In the genomic region with DNA sequence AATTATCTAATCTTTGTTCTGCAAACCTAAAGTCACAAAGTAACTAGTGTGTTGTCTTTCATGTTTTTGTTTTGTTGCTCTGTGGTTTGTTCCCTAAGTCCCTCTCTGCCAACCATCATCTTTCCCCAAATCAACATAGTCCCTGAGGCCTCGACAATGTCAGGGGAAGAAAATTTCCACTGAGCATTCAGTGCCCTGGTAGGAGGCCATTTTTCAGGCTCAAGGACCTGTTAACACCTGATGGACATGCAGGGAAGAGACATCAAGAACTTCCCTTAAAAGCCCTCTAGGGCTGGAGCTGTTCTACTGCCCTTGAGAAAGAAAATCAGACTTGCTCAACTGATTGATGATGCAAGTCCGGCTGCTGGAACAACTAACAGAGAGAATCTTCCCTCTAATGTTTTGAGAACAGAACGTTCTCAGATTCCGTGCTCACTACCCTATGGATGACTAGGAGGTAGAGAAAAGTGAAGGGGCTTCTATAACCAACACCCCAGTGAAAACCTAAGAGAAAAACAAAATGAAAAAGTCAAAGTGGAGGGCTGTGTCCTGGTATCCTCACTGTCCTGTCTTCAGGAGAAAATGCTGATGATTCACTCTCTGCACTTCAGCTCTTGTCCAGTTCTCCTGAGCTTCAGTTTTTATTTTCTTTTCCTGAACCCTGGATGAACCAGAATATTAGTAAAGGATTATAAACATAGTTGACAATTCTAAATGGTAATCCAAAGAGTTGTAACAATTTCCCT, we compare ENCODE assay signal across 9 cellular contexts.
DNase-seq lines count a peak whose midpoint lies in the region; ATAC-seq and TF ChIP-seq lines count a peak whose summit lies in the region.
"Had no signal": no experiment of that assay in that cellular context is flagged by ENCODE, and none has a peak within 500 bp of the region (broad histone marks: within the 10 kb centered on the region; RNA-seq: fewer than 3 reads in every experiment).

No MANE protein-coding gene starts in this region.

- no peaks in the 10 kb centered on the region for H3K27me3 Mint-ChIP-seq in activated T-helper 17 cell treated with anti-CD3 and anti-CD28 coated beads, Interleukin-2, amount 50 U/mL, for 72 hours
- H3K27me3 Mint-ChIP-seq in natural killer cell treated with Interleukin-12 subunit alpha and Interleukin-12 subunit beta and Interleukin-15 and Interleukin-18, amount 100 ng/mL, for 72 hours, result no peaks in the 10 kb centered on the region

- H3K4me2 ChIP-seq in GM23248 (ENCODE audit: unreplicated experiment), result peak overlapping the region; percentile 82
- H3K4me2 ChIP-seq: KMS-11 had no signal

- peak; percentile 84 for DNase-seq in GM23248
- DNase-seq in hepatic stellate cell (ENCODE audit: low spot score), result peak; percentile 58
- no peak for DNase-seq in spleen
- no peak for DNase-seq in 8988T
- DNase-seq in natural killer cell treated with Interleukin-12 subunit alpha and Interleukin-12 subunit beta and Interleukin-15 and Interleukin-18, amount 100 ng/mL, for 72 hours (ENCODE audit: low spot score), result no peak
- DNase-seq in NCI-H1436 treated with DMSO at 0.1 percent for 48 hours (lab: John Stamatoyannopoulos, UW), result no peak
- DNase-seq in activated CD4-positive, alpha-beta T cell treated with anti-CD3 and anti-CD28 coated beads for 4 hours, result no peak

- no peaks in the 10 kb centered on the region for H3K36me3 Mint-ChIP-seq in activated T-helper 17 cell treated with anti-CD3 and anti-CD28 coated beads, Interleukin-2, amount 50 U/mL, for 72 hours (ENCODE audit: low read depth)
- H3K36me3 Mint-ChIP-seq in natural killer cell treated with Interleukin-12 subunit alpha and Interleukin-12 subunit beta and Interleukin-15 and Interleukin-18, amount 100 ng/mL, for 72 hours, result no peaks in the 10 kb centered on the region

- TF ChIP-seq CTCF in spleen (IDR thresholded peaks at IDR 0.05 in 8 of 11, conservative IDR thresholded peaks at IDR 0.05 in 3 of 11), result peak in 2 of 11 experiments; percentile 30 to 52

- in situ Hi-C loops in GM23248 (cut with MboI), result no loop called here

- peaks cover 28% of the 10 kb centered on the region for H3K79me2 ChIP-seq in GM23248 (ENCODE audit: insufficient read depth)

- H2AFZ ChIP-seq in GM23248, result peak overlapping the region; percentile 85

- no peak for TF ChIP-seq POLR2A in spleen (IDR thresholded peaks at IDR 0.05)

- peak overlapping the region; percentile 7 for H3K27ac Mint-ChIP-seq in activated T-helper 17 cell treated with anti-CD3 and anti-CD28 coated beads, Interleukin-2, amount 50 U/mL, for 72 hours
- peak overlapping the region in 1 of 2 donors; percentile 38 for H3K27ac Mint-ChIP-seq in natural killer cell treated with Interleukin-12 subunit alpha and Interleukin-12 subunit beta and Interleukin-15 and Interleukin-18, amount 100 ng/mL, for 72 hours

- WGBS in GM23248 (ENCODE audit: low coverage in 1 of 2, low lambda C conversion rate in 2 of 2, missing lambda C conversion rate in 2 of 2), 2 experiments, result 31% methylated on average over 4 of the region's 4 CpGs
- 51 to 76% (median 67%) methylated on average over 4 of the region's 4 CpGs for WGBS in spleen, 5 donors

- peak overlapping the region; percentile 48; the same call in 1 of the 2 replicates for H3K4me3 ChIP-seq in GM23248
- H3K4me3 ChIP-seq in spleen, result no peak overlapping the region

- H3K9me3 ChIP-seq in GM23248 (ENCODE audit: low read depth) (no peaks in the 10 kb centered on the region), spleen (no peaks in the 10 kb centered on the region)

- intact Hi-C loops in spleen (cut with DNase I; ENCODE audit: low total_unique reads), result no loop called here

- H3K4me1 Mint-ChIP-seq in activated T-helper 17 cell treated with anti-CD3 and anti-CD28 coated beads, Interleukin-2, amount 50 U/mL, for 72 hours, result peaks cover 34% of the 10 kb centered on the region
- peaks cover 5 to 8% of the 10 kb centered on the region in 2 donors for H3K4me1 Mint-ChIP-seq in natural killer cell treated with Interleukin-12 subunit alpha and Interleukin-12 subunit beta and Interleukin-15 and Interleukin-18, amount 100 ng/mL, for 72 hours (ENCODE audit: low read depth in 2 of 2)

- H3K27ac ChIP-seq in GM23248 (peak overlapping the region; percentile 77), spleen (peak overlapping the region in 5 of 8 donors; percentile 36 to 87 (median 78))
- H3K27ac ChIP-seq: KMS-11 had no signal

- no peaks in the 10 kb centered on the region for H3K9me2 ChIP-seq in GM23248 (ENCODE audit: insufficient read depth)

- H3K4me3 Mint-ChIP-seq in activated T-helper 17 cell treated with anti-CD3 and anti-CD28 coated beads, Interleukin-2, amount 50 U/mL, for 72 hours, result peak overlapping the region; percentile 7
- H3K4me3 Mint-ChIP-seq in natural killer cell treated with Interleukin-12 subunit alpha and Interleukin-12 subunit beta and Interleukin-15 and Interleukin-18, amount 100 ng/mL, for 72 hours, result no peak overlapping the region

- H3K27me3 ChIP-seq in GM23248 (replicated peaks; ENCODE audit: insufficient read depth) (no peaks in the 10 kb centered on the region), spleen (replicated peaks in 1 of 7) (no peaks in the 10 kb centered on the region)

- H3K36me3 ChIP-seq in GM23248 (ENCODE audit: low read depth), result no peaks in the 10 kb centered on the region
- no peaks in the 10 kb centered on the region for H3K36me3 ChIP-seq in spleen

- no peak for ATAC-seq in activated T-helper 17 cell treated with anti-CD3 and anti-CD28 coated beads, Interleukin-2, amount 50 U/mL, for 72 hours (replicated peaks)
- no peak for ATAC-seq in natural killer cell treated with Interleukin-12 subunit alpha and Interleukin-12 subunit beta and Interleukin-15 and Interleukin-18, amount 100 ng/mL, for 72 hours

- peak overlapping the region; percentile 69 for H3K9ac ChIP-seq in GM23248
- H3K9ac ChIP-seq: KMS-11 had no signal

- H3K9me3 Mint-ChIP-seq in activated T-helper 17 cell treated with anti-CD3 and anti-CD28 coated beads, Interleukin-2, amount 50 U/mL, for 72 hours, result no peaks in the 10 kb centered on the region
- no peaks in the 10 kb centered on the region for H3K9me3 Mint-ChIP-seq in natural killer cell treated with Interleukin-12 subunit alpha and Interleukin-12 subunit beta and Interleukin-15 and Interleukin-18, amount 100 ng/mL, for 72 hours

- H4K20me1 ChIP-seq in GM23248 (ENCODE audit: insufficient read depth), result no peaks in the 10 kb centered on the region

- peaks cover 13% of the 10 kb centered on the region for H3K4me1 ChIP-seq in GM23248 (ENCODE audit: insufficient read depth)
- peaks cover 0 to 65% (median 32%) of the 10 kb centered on the region in 6 donors for H3K4me1 ChIP-seq in spleen

- H3F3A ChIP-seq in GM23248 (ENCODE audit: insufficient read depth), result peaks cover 23% of the 10 kb centered on the region

Comparison
In these comparisons a context has a peak if more than half of its experiments do, and no peak if none do; other contexts are left out.
1. DNase-seq: peak in GM23248 (single experiment) and hepatic stellate cell (single experiment); none in spleen (single experiment), 8988T (single experiment), natural killer cell treated with Interleukin-12 subunit alpha and Interleukin-12 subunit beta and Interleukin-15 and Interleukin-18, amount 100 ng/mL, for 72 hours (single experiment), NCI-H1436 treated with DMSO at 0.1 percent for 48 hours (single experiment) and activated CD4-positive, alpha-beta T cell treated with anti-CD3 and anti-CD28 coated beads for 4 hours (0 of 2).